In the genomic region with DNA sequence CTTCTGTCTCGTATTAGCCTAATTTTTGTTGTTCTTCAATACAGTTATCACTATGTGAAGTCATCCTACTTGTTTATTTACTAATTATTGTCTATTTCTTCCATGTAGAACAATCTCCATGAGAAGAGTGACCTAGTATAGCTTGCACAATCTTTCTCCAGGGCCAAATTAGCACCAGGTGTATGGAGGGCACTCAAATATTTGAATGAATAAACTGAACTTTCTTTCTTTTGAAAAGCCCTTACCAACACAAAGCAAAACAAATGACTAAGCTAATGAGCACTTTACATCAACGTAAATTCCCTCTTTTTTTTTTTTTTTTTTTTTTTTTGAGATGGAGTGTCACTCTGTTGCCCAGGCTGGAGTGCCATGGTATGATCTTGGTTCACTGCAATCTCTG, we compare ENCODE assay signal across 22 cellular contexts. TPM values are rescaled to one million over a fixed set of nuclear protein-coding genes. Genes with fewer than 3 reads are reported as not detected.
DNase-seq lines count a peak whose midpoint lies in the region; ATAC-seq and TF ChIP-seq lines count a peak whose summit lies in the region.
"Had no signal": no experiment of that assay in that cellular context is flagged by ENCODE, and none has a peak within 500 bp of the region (broad histone marks: within the 10 kb centered on the region; RNA-seq: fewer than 3 reads in every experiment).

No MANE protein-coding gene starts in this region.

- DNase-seq in AG08395 (ENCODE audit: low spot score) (peak; percentile 20), AG10803 (ENCODE audit: low read depth) (peak; percentile 74), NCI-H526 treated with DMSO at 0.1 percent for 48 hours (lab: John Stamatoyannopoulos, UW) (peak; percentile 23), left lung (no peak), NOMO-1 treated with DMSO at 0.1 percent for 48 hours (lab: John Stamatoyannopoulos, UW; ENCODE audit: unreplicated experiment) (no peak)
- DNase-seq: Caco-2; CD4-positive, alpha-beta memory T cell; DMS 273 treated with DMSO at 0.1 percent for 48 hours; Kasumi-1; MM.1S; NCI-H1048; NCI-H1436 treated with DMSO at 0.1 percent for 48 hours; NCI-H2081; NCI-H446 treated with DMSO at 0.1 percent for 48 hours; OCI-M1; SJCRH30; T-cell had no signal

- no peaks in the 10 kb centered on the region for H3K27me3 ChIP-seq in left lung
- H3K27me3 ChIP-seq: BLaER1 treated with 17β-estradiol and CSF1 and Interleukin-3, amounts not matched to agents 10 nM and 100 nM; SJCRH30 had no signal

- H3K4me1 ChIP-seq in left lung = peaks cover 6 to 7% of the 10 kb centered on the region in 2 donors
- H3K4me1 ChIP-seq: SJCRH30 had no signal

- no peaks in the 10 kb centered on the region for H3K9me3 ChIP-seq in left lung
- H3K9me3 ChIP-seq: BLaER1 treated with 17β-estradiol and CSF1 and Interleukin-3, amounts not matched to agents 10 nM and 100 nM; Caco-2; SJCRH30 had no signal

- no peak overlapping the region for H3K27ac ChIP-seq in left lung
- H3K27ac ChIP-seq: BLaER1 treated with 17β-estradiol and CSF1 and Interleukin-3, amounts not matched to agents 10 nM and 100 nM; SJCRH30 had no signal

- ATAC-seq in left lung (peak; percentile 65), GM18861 (IDR thresholded peaks at IDR 0.05; ENCODE audit: unreplicated experiment) (no peak), HG03460 (IDR thresholded peaks at IDR 0.05; ENCODE audit: unreplicated experiment) (no peak)
- ATAC-seq: GM23338, HCT116, T-cell had no signal

- intact Hi-C loops in left lung (cut with DNase I) = no loop called here

- no peaks in the 10 kb centered on the region for H3K36me3 ChIP-seq in left lung
- H3K36me3 ChIP-seq: BLaER1 treated with 17β-estradiol and CSF1 and Interleukin-3, amounts not matched to agents 10 nM and 100 nM; SJCRH30 had no signal

- no peak for TF ChIP-seq CTCF in AG10803 (conservative IDR thresholded peaks at IDR 0.05; ENCODE audit: low read length)
- TF ChIP-seq CTCF in left lung (IDR thresholded peaks at IDR 0.05) = no peak

- H3K4me3 ChIP-seq in AG10803 (ENCODE audit: low read length) = no peak overlapping the region
- H3K4me3 ChIP-seq in left lung = no peak overlapping the region
- H3K4me3 ChIP-seq: BLaER1 treated with 17β-estradiol and CSF1 and Interleukin-3, amounts not matched to agents 10 nM and 100 nM; GM23338; SJCRH30 had no signal

RNA-seq across cellular contexts. Expression of a gene that starts 34.2 kb away (rescaled TPM):
- total RNA-seq in left lung = 1 to 10 TPM; 2.4 to 6.9 TPM

Comparison
In these comparisons a context has a peak if more than half of its experiments do, and no peak if none do; other contexts are left out.
1. DNase-seq: peak in AG08395 (single experiment), AG10803 (single experiment) and NCI-H526 treated with DMSO at 0.1 percent for 48 hours (single experiment); none in left lung (0 of 2) and NOMO-1 treated with DMSO at 0.1 percent for 48 hours (single experiment).